ENCODE assay signal across 8 cellular contexts in genomic region chr6:7313505-7314165, GRCh38. TPM values are rescaled to one million over a fixed set of nuclear protein-coding genes. Genes with fewer than 3 reads are reported as not detected.
DNase-seq lines count a peak whose midpoint lies in the region; ATAC-seq, FAIRE-seq and TF ChIP-seq lines count a peak whose summit lies in the region.

No MANE protein-coding gene starts in this region.

- H3K4me3 ChIP-seq in fibroblast of the aortic adventitia (ENCODE audit: low read depth, low read length) (peak overlapping the region; percentile 98), skeletal muscle satellite cell (ENCODE audit: low read length) (peak overlapping the region; percentile 79)

- H3K4me1 ChIP-seq in skeletal muscle satellite cell (ENCODE audit: control insufficient read depth, insufficient read depth, low read length) = peaks cover 5% of the 10 kb centered on the region

- no peak for FAIRE-seq in frontal cortex (lab: Jason Lieb, UNC)

- H3K27me3 ChIP-seq in skeletal muscle satellite cell (ENCODE audit: control insufficient read depth, insufficient read depth, low read length) = peaks cover 1% of the 10 kb centered on the region

- TF ChIP-seq CTCF in fibroblast of the aortic adventitia (IDR thresholded peaks at IDR 0.05; ENCODE audit: insufficient read depth, low read length) = no peak

- H3K9ac ChIP-seq in skeletal muscle satellite cell (ENCODE audit: low read depth, low read length) = peak overlapping the region; percentile 99

- peaks cover 13% of the 10 kb centered on the region for H3K36me3 ChIP-seq in skeletal muscle satellite cell (ENCODE audit: insufficient read depth, low read length)

- ATAC-seq in GM19452 (IDR thresholded peaks at IDR 0.05; ENCODE audit: unreplicated experiment) (peak; percentile 2), GM21576 (IDR thresholded peaks at IDR 0.05; ENCODE audit: unreplicated experiment) (no peak)

- no peaks in the 10 kb centered on the region for H3K9me3 ChIP-seq in skeletal muscle satellite cell (replicated peaks; ENCODE audit: low read length)

- DNase-seq in SW480 (ENCODE audit: low spot score) (peak; percentile 63), fibroblast of the aortic adventitia (ENCODE audit: low read depth) (no peak), hypothalamus (lab: John Stamatoyannopoulos, UW) (no peak), frontal cortex (ENCODE audit: low spot score in 2 of 2) (no peak), hepatic stellate cell (ENCODE audit: low spot score) (no peak)

- peak overlapping the region; percentile 80 for H3K4me2 ChIP-seq in skeletal muscle satellite cell (ENCODE audit: low read length)

RNA-seq across cellular contexts. Expression of gene SSR1, which starts 0.6 kb away (rescaled TPM):
- 94.4 and 205 TPM in 2 replicates for total RNA-seq in fibroblast of the aortic adventitia (ENCODE audit: low replicate concordance)
- 129 and 145 TPM in 2 replicates for total RNA-seq in skeletal muscle satellite cell (2012; rRNA removed)
- 40.4 TPM for total RNA-seq in frontal cortex
